ENCODE assay signal across 20 cellular contexts in the genomic region with DNA sequence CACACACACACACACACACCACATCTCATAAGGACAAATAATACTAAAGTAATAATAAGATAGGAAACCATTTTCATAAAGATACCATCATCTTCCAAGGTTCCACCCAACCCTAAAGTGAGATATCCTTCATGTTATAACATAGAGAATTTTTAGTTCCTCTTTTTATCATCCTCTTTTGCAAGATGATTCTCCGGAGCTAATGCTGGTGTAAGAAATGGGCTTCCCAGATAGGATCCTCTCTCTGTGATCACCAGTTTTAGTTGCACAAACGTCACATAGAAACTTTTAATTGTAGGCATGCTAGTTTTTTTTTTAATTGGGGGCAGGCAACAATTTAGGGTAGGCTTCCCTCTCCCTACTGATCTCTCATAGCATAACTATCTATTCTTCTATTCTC. TPM values are rescaled to one million over a fixed set of nuclear protein-coding genes. Genes with fewer than 3 reads are reported as not detected.
DNase-seq lines count a peak whose midpoint lies in the region; ATAC-seq and TF ChIP-seq lines count a peak whose summit lies in the region.
"Had no signal": no experiment of that assay in that cellular context is flagged by ENCODE, and none has a peak within 500 bp of the region (broad histone marks: within the 10 kb centered on the region; RNA-seq: fewer than 3 reads in every experiment).

No MANE protein-coding gene starts in this region.

- no peak for DNase-seq in Right ventricle myocardium superior
- no peak for DNase-seq in right cardiac atrium
- DNase-seq in NB4 (ENCODE audit: low read depth) = peak; percentile 71
- no peak for DNase-seq in activated B cell treated with CpG ODN at 0.5 μM for 24 hours
- DNase-seq in upper lobe of right lung = no peak
- DNase-seq in MCF 10A (ENCODE audit: unreplicated experiment) = no peak
- no peak for DNase-seq in activated CD8-positive, alpha-beta memory T cell treated with anti-CD3 and anti-CD28 coated beads, Interleukin-2, amount 50 U/mL, for 4 hours
- no peak for DNase-seq in NCI-H526 (lab: John Stamatoyannopoulos, UW)
- DNase-seq: activated CD4-positive, alpha-beta T cell treated with anti-CD3 and anti-CD28 coated beads for 4 hours; activated naive CD4-positive, alpha-beta T cell treated with anti-CD3 and anti-CD28 coated beads, Interleukin-2, amount 10 ng/mL, durations not matched to agents 7 days and 5 days; Caco-2; glutamatergic neuron; left colon; NCI-H1436 treated with DMSO at 0.1 percent for 48 hours; NCI-H69; testis had no signal

- POLR2A ChIA-PET in activated B cell treated with CpG ODN at 0.5 μM for 24 hours (lab: Charles Lee) (interaction anchor here (0.6 to 22.1 kb wide), 9 partner anchors 12 to 124 kb away, joined by 3 to 1418 read pairs (median 6); a partner anchor contains a TSS), MCF 10A (lab: Yijun Ruan, JAX) (no interaction called here)

- H3K9me3 ChIP-seq in right cardiac atrium (ENCODE audit: control insufficient read depth, low read length) = no peaks in the 10 kb centered on the region
- no peaks in the 10 kb centered on the region for H3K9me3 ChIP-seq in upper lobe of right lung
- H3K9me3 ChIP-seq: Caco-2, testis had no signal

- peaks cover 48% of the 10 kb centered on the region for H3K36me3 ChIP-seq in upper lobe of right lung

- ATAC-seq in Right ventricle myocardium superior (ENCODE audit: poor library complexity) (peak; percentile 43), right cardiac atrium (no peak), activated B cell treated with CpG ODN at 0.5 μM for 24 hours (ENCODE audit: low read depth) (peak; percentile 31), upper lobe of right lung (peak; percentile 54)
- ATAC-seq: Panc1 had no signal

- no peak for TF ChIP-seq POLR2A in NB4 (IDR thresholded peaks at IDR 0.05; ENCODE audit: extremely low read depth, insufficient read length)

- H3K27ac Mint-ChIP-seq in activated B cell treated with CpG ODN at 0.5 μM for 24 hours (no peak overlapping the region), MCF 10A (ENCODE audit: low read depth, unreplicated experiment) (no peak overlapping the region)
- H3K27ac Mint-ChIP-seq: activated naive CD4-positive, alpha-beta T cell treated with anti-CD3 and anti-CD28 coated beads, Interleukin-2, amount 10 ng/mL, durations not matched to agents 7 days and 5 days had no signal

- peaks cover 31% of the 10 kb centered on the region for H3K4me1 Mint-ChIP-seq in activated B cell treated with CpG ODN at 0.5 μM for 24 hours
- H3K4me1 Mint-ChIP-seq in MCF 10A (ENCODE audit: insufficient read depth, unreplicated experiment) = no peaks in the 10 kb centered on the region

- H3K27ac ChIP-seq in right cardiac atrium (ENCODE audit: low read length) = no peak overlapping the region
- peak overlapping the region; percentile 32 for H3K27ac ChIP-seq in upper lobe of right lung
- H3K27ac ChIP-seq: SK-N-MC, testis had no signal

- H3K27me3 Mint-ChIP-seq in activated B cell treated with CpG ODN at 0.5 μM for 24 hours (no peaks in the 10 kb centered on the region), MCF 10A (ENCODE audit: insufficient read depth, unreplicated experiment) (no peaks in the 10 kb centered on the region)
- H3K27me3 Mint-ChIP-seq: activated naive CD4-positive, alpha-beta T cell treated with anti-CD3 and anti-CD28 coated beads, Interleukin-2, amount 10 ng/mL, durations not matched to agents 7 days and 5 days had no signal

- H3K9me3 Mint-ChIP-seq in activated B cell treated with CpG ODN at 0.5 μM for 24 hours = no peaks in the 10 kb centered on the region
- H3K9me3 Mint-ChIP-seq in MCF 10A (ENCODE audit: unreplicated experiment) = no peaks in the 10 kb centered on the region
- H3K9me3 Mint-ChIP-seq: activated naive CD4-positive, alpha-beta T cell treated with anti-CD3 and anti-CD28 coated beads, Interleukin-2, amount 10 ng/mL, durations not matched to agents 7 days and 5 days had no signal

- intact Hi-C loops in Right ventricle myocardium superior (cut with DNase I) (no loop called here), right cardiac atrium (cut with DNase I) (no loop called here), activated B cell treated with CpG ODN at 0.5 μM for 24 hours (cut with micrococcal nuclease) (loop anchor here (1.0 kb wide), 1 partner anchor 8 kb away; no protein-coding TSS in a partner anchor), upper lobe of right lung (cut with DNase I) (no loop called here), MCF 10A (cut with micrococcal nuclease) (no loop called here)

- H3K27me3 ChIP-seq in right cardiac atrium (ENCODE audit: control insufficient read depth, insufficient read depth) (no peaks in the 10 kb centered on the region), upper lobe of right lung (no peaks in the 10 kb centered on the region)
- H3K27me3 ChIP-seq: testis had no signal

- H3K36me3 Mint-ChIP-seq in activated B cell treated with CpG ODN at 0.5 μM for 24 hours (ENCODE audit: low read depth) (peaks cover under 1% of the 10 kb centered on the region), MCF 10A (ENCODE audit: insufficient read depth, unreplicated experiment) (no peaks in the 10 kb centered on the region)

- no peak overlapping the region for H3K4me3 Mint-ChIP-seq in activated B cell treated with CpG ODN at 0.5 μM for 24 hours
- H3K4me3 Mint-ChIP-seq in MCF 10A (ENCODE audit: unreplicated experiment) = no peak overlapping the region
- H3K4me3 Mint-ChIP-seq: activated naive CD4-positive, alpha-beta T cell treated with anti-CD3 and anti-CD28 coated beads, Interleukin-2, amount 10 ng/mL, durations not matched to agents 7 days and 5 days had no signal

- no peaks in the 10 kb centered on the region for H3K4me1 ChIP-seq in right cardiac atrium (ENCODE audit: control insufficient read depth, insufficient read depth, low read length)
- H3K4me1 ChIP-seq in upper lobe of right lung = peaks cover 40% of the 10 kb centered on the region
- H3K4me1 ChIP-seq: Caco-2, testis had no signal

- BruUV-seq in MCF 10A (replicated peaks; lab: Mats Ljungman, UMichigan) = no TSS peak

- 72% methylated on average over 2 of the region's 2 CpGs for WGBS in right cardiac atrium

- CTCF ChIA-PET in activated B cell treated with CpG ODN at 0.5 μM for 24 hours (lab: Charles Lee) = interaction anchor here (2.8 to 5.9 kb wide), 2 partner anchors 9 to 32 kb away, joined by 12 to 47 read pairs; no protein-coding TSS in a partner anchor
- CTCF ChIA-PET in MCF 10A (lab: Yijun Ruan, JAX) = interaction anchor here (0.7 kb wide), 1 partner anchor 299 kb away, joined by 4 read pairs; no protein-coding TSS in a partner anchor

- H3K4me3 ChIP-seq in right cardiac atrium (ENCODE audit: low read length) (no peak overlapping the region), NB4 (ENCODE audit: low read depth, low read length) (no peak overlapping the region), upper lobe of right lung (no peak overlapping the region)
- H3K4me3 ChIP-seq: SK-N-MC, testis had no signal

- TF ChIP-seq CTCF in NB4 (IDR thresholded peaks at IDR 0.05; ENCODE audit: low read depth, low read length) (no peak), activated B cell treated with CpG ODN at 0.5 μM for 24 hours (IDR thresholded peaks at IDR 0.05) (no peak), upper lobe of right lung (IDR thresholded peaks at IDR 0.05) (no peak), MCF 10A (IDR thresholded peaks at IDR 0.05; ENCODE audit: unreplicated experiment) (no peak)

RNA-seq across cellular contexts. Expression of a gene that starts 49.6 kb away (rescaled TPM):
- total RNA-seq in Right ventricle myocardium superior = 7.3 TPM
- total RNA-seq in right cardiac atrium = 1 to 10 TPM; 7.8 to 9.7 (median 9.1) TPM
- polyA plus RNA-seq in right cardiac atrium = 5.9 TPM
- 324 and 336 TPM in 2 replicates for total RNA-seq in activated B cell treated with CpG ODN at 0.5 μM for 24 hours
- 31.8 TPM for total RNA-seq in upper lobe of right lung
- total RNA-seq in MCF 10A (2022) = 0.93 TPM in 2 replicates
- total RNA-seq: HT-29, LHCN-M2 had no signal

Comparison
In these comparisons a context has a peak if more than half of its experiments do, and no peak if none do; other contexts are left out.
1. ATAC-seq: peak in Right ventricle myocardium superior (single experiment), activated B cell treated with CpG ODN at 0.5 μM for 24 hours (single experiment) and upper lobe of right lung (single experiment); none in right cardiac atrium (0 of 2).